Comparison of ENCODE assay signal across 37 cellular contexts in genomic region chr6:157517601-157518359, GRCh38.
"Had no signal": no experiment of that assay in that cellular context is flagged by ENCODE, and none has a peak within 500 bp of the region (broad histone marks: within the 10 kb centered on the region; RNA-seq: fewer than 3 reads in every experiment).

No MANE protein-coding gene starts in this region.

- H3K36me3 Mint-ChIP-seq: activated CD4-positive, alpha-beta memory T cell treated with anti-CD3 and anti-CD28 coated beads for 36 hours; activated naive CD8-positive, alpha-beta T cell treated with anti-CD3 and anti-CD28 coated beads for 36 hours had no signal

- H3K27me3 ChIP-seq: adrenal gland, body of pancreas, cardiac muscle cell, left lung, neutrophil, pancreas, sigmoid colon, suprapubic skin, tibial artery, upper lobe of right lung had no signal

- H3K4me3 Mint-ChIP-seq: activated CD4-positive, alpha-beta memory T cell treated with anti-CD3 and anti-CD28 coated beads for 36 hours; activated CD4-positive, alpha-beta T cell treated with anti-CD3 and anti-CD28 coated beads, Interleukin-2, amount 10 ng/mL, durations not matched to agents 24 days and 14 days; activated naive CD4-positive, alpha-beta T cell treated with anti-CD3 and anti-CD28 coated beads for 36 hours; activated naive CD8-positive, alpha-beta T cell treated with anti-CD3 and anti-CD28 coated beads for 36 hours; activated T-helper 1 cell treated with anti-CD3 and anti-CD28 coated beads, Interleukin-12 subunit alpha, Interleukin-12 subunit beta, Interleukin-2, Interleukin-4 antibody, amounts not matched to agents 30 ng/mL and 10 ng/mL and 1 ng/mL, durations not matched to agents 14 hours and 24 hours and 36 hours; endodermal cell; T-helper 1 cell treated with Interleukin-12 subunit alpha and Interleukin-12 subunit beta and Interleukin-4 antibody, amounts not matched to agents 30 μg/mL and 1 μg/mL, for 36 hours had no signal

- H3K27ac Mint-ChIP-seq: activated CD4-positive, alpha-beta memory T cell treated with anti-CD3 and anti-CD28 coated beads for 36 hours; activated CD4-positive, alpha-beta T cell treated with anti-CD3 and anti-CD28 coated beads, Interleukin-2, amount 10 ng/mL, durations not matched to agents 24 days and 14 days; activated naive CD4-positive, alpha-beta T cell treated with anti-CD3 and anti-CD28 coated beads for 36 hours; activated naive CD8-positive, alpha-beta T cell treated with anti-CD3 and anti-CD28 coated beads for 36 hours; activated T-helper 1 cell treated with anti-CD3 and anti-CD28 coated beads, Interleukin-12 subunit alpha, Interleukin-12 subunit beta, Interleukin-2, Interleukin-4 antibody, amounts not matched to agents 30 ng/mL and 10 ng/mL and 1 ng/mL, durations not matched to agents 14 hours and 24 hours and 36 hours; nephron; T-helper 1 cell treated with Interleukin-12 subunit alpha and Interleukin-12 subunit beta and Interleukin-4 antibody, amounts not matched to agents 30 μg/mL and 1 μg/mL, for 36 hours had no signal

- H3K9me3 Mint-ChIP-seq: activated CD4-positive, alpha-beta memory T cell treated with anti-CD3 and anti-CD28 coated beads for 36 hours; activated CD4-positive, alpha-beta T cell treated with anti-CD3 and anti-CD28 coated beads, Interleukin-2, amount 10 ng/mL, durations not matched to agents 24 days and 14 days; activated naive CD4-positive, alpha-beta T cell treated with anti-CD3 and anti-CD28 coated beads for 36 hours; activated naive CD8-positive, alpha-beta T cell treated with anti-CD3 and anti-CD28 coated beads for 36 hours; activated T-helper 1 cell treated with anti-CD3 and anti-CD28 coated beads, Interleukin-12 subunit alpha, Interleukin-12 subunit beta, Interleukin-2, Interleukin-4 antibody, amounts not matched to agents 30 ng/mL and 10 ng/mL and 1 ng/mL, durations not matched to agents 14 hours and 24 hours and 36 hours; endodermal cell; nephron; T-helper 1 cell treated with Interleukin-12 subunit alpha and Interleukin-12 subunit beta and Interleukin-4 antibody, amounts not matched to agents 30 μg/mL and 1 μg/mL, for 36 hours had no signal

- H3K27ac ChIP-seq: adrenal gland, body of pancreas, cardiac muscle cell, left lung, lower lobe of right lung, neutrophil, pancreas, prostate gland, sigmoid colon, tibial artery, upper lobe of right lung, VCaP had no signal

- H3K4me3 ChIP-seq: adrenal gland, body of pancreas, cardiac muscle cell, left lung, lower lobe of right lung, pancreas, prostate gland, sigmoid colon, tibial artery, upper lobe of right lung had no signal

- H3K27me3 Mint-ChIP-seq: activated CD4-positive, alpha-beta memory T cell treated with anti-CD3 and anti-CD28 coated beads for 36 hours; activated CD4-positive, alpha-beta T cell treated with anti-CD3 and anti-CD28 coated beads, Interleukin-2, amount 10 ng/mL, durations not matched to agents 24 days and 14 days; activated naive CD8-positive, alpha-beta T cell treated with anti-CD3 and anti-CD28 coated beads for 36 hours had no signal

- ATAC-seq: activated CD4-positive, CD25-positive, alpha-beta regulatory T cell treated with anti-CD3 and anti-CD28 coated beads, Interleukin-2, amount 50 U/mL, for 24 hours; body of pancreas; esophagus mucosa; left lung; lower lobe of right lung; upper lobe of right lung had no signal

- DNase-seq: activated CD4-positive, alpha-beta memory T cell treated with anti-CD3 and anti-CD28 coated beads for 36 hours; activated CD4-positive, alpha-beta T cell treated with anti-CD3 and anti-CD28 coated beads, Interleukin-2, amount 10 ng/mL, durations not matched to agents 24 days and 14 days; activated CD8-positive, alpha-beta memory T cell treated with anti-CD3 and anti-CD28 coated beads, Interleukin-2, amount 50 U/mL, for 4 hours; activated effector memory CD4-positive, alpha-beta T cell treated with anti-CD3 and anti-CD28 coated beads, Interleukin-2, amount 50 U/mL, for 16 hours; activated naive CD4-positive, alpha-beta T cell treated with anti-CD3 and anti-CD28 coated beads for 36 hours; activated naive CD8-positive, alpha-beta T cell treated with anti-CD3 and anti-CD28 coated beads for 36 hours; activated T-cell treated with anti-CD3 and anti-CD28 coated beads, Interleukin-2, amount 50 U/mL, for 1 hour; adrenal gland; aorta; body of pancreas; cortex of kidney; head of caudate nucleus; hippocampal formation; left lung; lower lobe of right lung; mesenchymal stem cell; pancreas; retina; sigmoid colon; small intestine; stimulated activated CD4-positive, alpha-beta T cell treated with anti-CD3 and anti-CD28 coated beads, Interleukin-4, amount 100 ng/mL, for 4 hours; stimulated activated CD8-positive, alpha-beta memory T cell treated with anti-CD3 and anti-CD28 coated beads, Interleukin-4, amount 100 ng/mL, for 48 hours; stimulated activated naive CD4-positive, alpha-beta T cell; T-helper 9 cell; tibial artery; upper lobe of right lung had no signal

- H3K4me1 ChIP-seq: adrenal gland, lower lobe of right lung, pancreas, prostate gland, sigmoid colon, upper lobe of right lung had no signal

- H3K9me3 ChIP-seq: adrenal gland, body of pancreas, left lung, lower lobe of right lung, neutrophil, pancreas, prostate gland, sigmoid colon, suprapubic skin, tibial artery, upper lobe of right lung had no signal

- H3K36me3 ChIP-seq: adrenal gland, cardiac muscle cell, left lung, lower lobe of right lung, neutrophil, pancreas, prostate gland, sigmoid colon, suprapubic skin, tibial artery, upper lobe of right lung had no signal
